In the genomic region with DNA sequence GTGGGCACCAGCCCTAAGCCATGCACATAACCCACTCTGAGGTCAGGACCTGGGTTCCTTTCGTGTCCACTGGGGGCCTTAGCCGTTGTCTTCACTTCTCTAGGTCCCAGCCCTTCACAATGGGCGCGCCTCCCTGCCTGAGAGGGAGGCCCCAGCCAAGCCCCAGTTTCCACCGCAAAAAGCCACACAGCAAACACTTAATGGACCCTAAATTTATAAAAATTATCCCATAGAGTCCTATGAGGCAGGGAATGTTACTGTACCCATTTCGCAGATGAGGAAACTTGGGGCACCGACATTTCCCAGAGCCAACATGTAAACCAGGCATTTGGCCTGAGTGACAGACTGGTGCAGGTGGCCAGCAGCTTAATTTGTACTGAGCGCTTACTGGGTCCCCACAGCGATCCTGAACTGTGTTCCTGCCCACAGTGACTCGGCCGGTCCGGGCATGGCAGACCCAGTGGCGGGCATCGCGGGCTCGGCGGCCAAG, we compare ENCODE assay signal across 9 cellular contexts. TPM values are rescaled to one million over a fixed set of nuclear protein-coding genes. Genes with fewer than 3 reads are reported as not detected.
DNase-seq lines count a peak whose midpoint lies in the region; ATAC-seq and TF ChIP-seq lines count a peak whose summit lies in the region.
"Had no signal": no experiment of that assay in that cellular context is flagged by ENCODE, and none has a peak within 500 bp of the region (broad histone marks: within the 10 kb centered on the region; RNA-seq: fewer than 3 reads in every experiment).

No MANE protein-coding gene starts in this region.

- no peak for DNase-seq in activated T-helper 2 cell treated with anti-CD3 and anti-CD28 coated beads, Interferon-gamma antibody, Interleukin-2, Interleukin-4, amounts not matched to agents 10 μg/mL and 5 μg/mL and 100 μg/mL, durations not matched to agents 14 hours and 24 hours and 36 hours (ENCODE audit: low spot score)
- DNase-seq in activated naive CD4-positive, alpha-beta T cell (lab: John Stamatoyannopoulos, UW): no peak
- DNase-seq in sciatic nerve (ENCODE audit: low spot score): no peak
- DNase-seq: activated CD4-positive, alpha-beta T cell treated with anti-CD3 and anti-CD28 coated beads for 1 hour had no signal

- peak overlapping the region; percentile 12 for H3K27ac Mint-ChIP-seq in activated T-helper 2 cell treated with anti-CD3 and anti-CD28 coated beads, Interferon-gamma antibody, Interleukin-2, Interleukin-4, amounts not matched to agents 10 μg/mL and 5 μg/mL and 100 μg/mL, durations not matched to agents 14 hours and 24 hours and 36 hours
- no peak overlapping the region for H3K27ac Mint-ChIP-seq in stimulated activated memory B cell treated with anti-CD40 and anti-IgM and Interleukin-4, amounts not matched to agents 10 μg/mL and 1 μg/mL and 100 μg/mL, for 72 hours

- CTCF ChIA-PET in HEK293 (lab: Yijun Ruan, JAX): no interaction called here

- H3K9me3 Mint-ChIP-seq in activated T-helper 2 cell treated with anti-CD3 and anti-CD28 coated beads, Interferon-gamma antibody, Interleukin-2, Interleukin-4, amounts not matched to agents 10 μg/mL and 5 μg/mL and 100 μg/mL, durations not matched to agents 14 hours and 24 hours and 36 hours: no peaks in the 10 kb centered on the region
- no peaks in the 10 kb centered on the region for H3K9me3 Mint-ChIP-seq in stimulated activated memory B cell treated with anti-CD40 and anti-IgM and Interleukin-4, amounts not matched to agents 10 μg/mL and 1 μg/mL and 100 μg/mL, for 72 hours

- peaks cover 8% of the 10 kb centered on the region; the same call in 1 of the 2 replicates for H3K4me1 ChIP-seq in HEK293 (ENCODE audit: control insufficient read depth, insufficient read depth, low read length)

- peak overlapping the region; percentile 79 for H3K4me3 Mint-ChIP-seq in activated T-helper 2 cell treated with anti-CD3 and anti-CD28 coated beads, Interferon-gamma antibody, Interleukin-2, Interleukin-4, amounts not matched to agents 10 μg/mL and 5 μg/mL and 100 μg/mL, durations not matched to agents 14 hours and 24 hours and 36 hours (ENCODE audit: low read depth)
- peak overlapping the region; percentile 68 for H3K4me3 Mint-ChIP-seq in stimulated activated memory B cell treated with anti-CD40 and anti-IgM and Interleukin-4, amounts not matched to agents 10 μg/mL and 1 μg/mL and 100 μg/mL, for 72 hours

- no peak for TF ChIP-seq CTCF in HEK293 (tag by site-specific recombination; IDR thresholded peaks at IDR 0.05)

- H3K36me3 Mint-ChIP-seq in activated T-helper 2 cell treated with anti-CD3 and anti-CD28 coated beads, Interferon-gamma antibody, Interleukin-2, Interleukin-4, amounts not matched to agents 10 μg/mL and 5 μg/mL and 100 μg/mL, durations not matched to agents 14 hours and 24 hours and 36 hours (ENCODE audit: low read depth): no peaks in the 10 kb centered on the region
- H3K36me3 Mint-ChIP-seq in stimulated activated memory B cell treated with anti-CD40 and anti-IgM and Interleukin-4, amounts not matched to agents 10 μg/mL and 1 μg/mL and 100 μg/mL, for 72 hours: no peaks in the 10 kb centered on the region

- H3K27me3 Mint-ChIP-seq in activated T-helper 2 cell treated with anti-CD3 and anti-CD28 coated beads, Interferon-gamma antibody, Interleukin-2, Interleukin-4, amounts not matched to agents 10 μg/mL and 5 μg/mL and 100 μg/mL, durations not matched to agents 14 hours and 24 hours and 36 hours (ENCODE audit: low read depth): peaks cover 9% of the 10 kb centered on the region
- peaks cover 81% of the 10 kb centered on the region for H3K27me3 Mint-ChIP-seq in stimulated activated memory B cell treated with anti-CD40 and anti-IgM and Interleukin-4, amounts not matched to agents 10 μg/mL and 1 μg/mL and 100 μg/mL, for 72 hours

- no peak for ATAC-seq in stimulated activated memory B cell treated with anti-CD40 and anti-IgM and Interleukin-4, amounts not matched to agents 10 μg/mL and 1 μg/mL and 100 μg/mL, for 72 hours
- ATAC-seq in HG02840 (IDR thresholded peaks at IDR 0.05; ENCODE audit: low FRiP score, unreplicated experiment): no peak
- ATAC-seq in HG02885 (IDR thresholded peaks at IDR 0.05; ENCODE audit: poor library complexity, unreplicated experiment): no peak
- no peak for ATAC-seq in sciatic nerve

- intact Hi-C loops in activated T-helper 2 cell treated with anti-CD3 and anti-CD28 coated beads, Interferon-gamma antibody, Interleukin-2, Interleukin-4, amounts not matched to agents 10 μg/mL and 5 μg/mL and 100 μg/mL, durations not matched to agents 14 hours and 24 hours and 36 hours (cut with micrococcal nuclease): no loop called here
- intact Hi-C loops in sciatic nerve (cut with DNase I): loop anchor here (10.0 kb wide), 1 partner anchor 47 kb away; no protein-coding TSS in a partner anchor

- 0 out of 2 replicates have a peak overlapping the region, but pooled peaks have one; percentile 94 for H3K27ac ChIP-seq in HEK293 (ENCODE audit: extremely low read depth, low read depth, low read length)

- H3K9me3 ChIP-seq in HEK293 (ENCODE audit: control insufficient read depth, insufficient read depth, low read depth, low read length) (no peaks in the 10 kb centered on the region), iPS-18c (ENCODE audit: control insufficient read depth, insufficient read depth, low read length) (no peaks in the 10 kb centered on the region)

- POLR2A ChIA-PET in HEK293 (lab: Yijun Ruan, JAX): no interaction called here

- H3K4me1 Mint-ChIP-seq in activated T-helper 2 cell treated with anti-CD3 and anti-CD28 coated beads, Interferon-gamma antibody, Interleukin-2, Interleukin-4, amounts not matched to agents 10 μg/mL and 5 μg/mL and 100 μg/mL, durations not matched to agents 14 hours and 24 hours and 36 hours (ENCODE audit: low read depth): peaks cover 14% of the 10 kb centered on the region
- peaks cover 53% of the 10 kb centered on the region for H3K4me1 Mint-ChIP-seq in stimulated activated memory B cell treated with anti-CD40 and anti-IgM and Interleukin-4, amounts not matched to agents 10 μg/mL and 1 μg/mL and 100 μg/mL, for 72 hours

- H3K36me3 ChIP-seq in HEK293 (ENCODE audit: control insufficient read depth in 2 of 2, insufficient read depth in 1 of 2, low read length in 2 of 2): no peaks in the 10 kb centered on the region

- H3K4me3 ChIP-seq in HEK293 (ENCODE audit: low read depth, low read length): no peak overlapping the region
- H3K4me3 ChIP-seq in iPS-18c (ENCODE audit: insufficient read depth, low read depth, low read length): peak overlapping the region; percentile 77

TF ChIP-seq in HEK293, 187 proteins besides CTCF, POLR2A, EP300 and RAD21:
- TF ChIP-seq ZNF341 (tag by site-specific recombination; IDR thresholded peaks at IDR 0.05; ENCODE audit: low read depth) (0 out of 2 replicates have a peak, but pooled peaks have one; percentile 4), ZNF404 (tag by site-specific recombination; IDR thresholded peaks at IDR 0.05) (no peak), ZNF701 (tag by site-specific recombination; IDR thresholded peaks at IDR 0.05) (no peak), SP2 (tag by site-specific recombination; IDR thresholded peaks at IDR 0.05) (no peak)
- TF ChIP-seq, protein P1, sequence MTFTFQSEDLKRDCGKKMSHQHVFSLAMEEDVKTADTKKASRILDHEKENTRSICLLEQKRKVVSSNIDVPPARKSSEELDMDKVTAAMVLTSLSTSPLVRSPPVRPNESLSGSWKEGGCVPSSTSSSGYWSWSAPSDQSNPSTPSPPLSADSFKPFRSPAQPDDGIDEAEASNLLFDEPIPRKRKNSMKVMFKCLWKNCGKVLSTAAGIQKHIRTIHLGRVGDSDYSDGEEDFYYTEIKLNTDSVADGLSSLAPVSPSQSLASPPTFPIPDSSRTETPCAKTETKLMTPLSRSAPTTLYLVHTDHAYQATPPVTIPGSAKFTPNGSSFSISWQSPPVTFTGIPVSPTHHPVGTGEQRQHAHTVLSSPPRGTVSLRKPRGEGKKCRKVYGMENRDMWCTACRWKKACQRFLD (tag by site-specific recombination; IDR thresholded peaks at IDR 0.05): no peak

RNA-seq across cellular contexts. Expression of a gene that starts 1.3 kb away (rescaled TPM):
- 3.0 and 3.4 TPM in 2 replicates for total RNA-seq in activated T-helper 2 cell treated with anti-CD3 and anti-CD28 coated beads, Interferon-gamma antibody, Interleukin-2, Interleukin-4, amounts not matched to agents 10 μg/mL and 5 μg/mL and 100 μg/mL, durations not matched to agents 14 hours and 24 hours and 36 hours
- 31.8 TPM for total RNA-seq in sciatic nerve

RNA-seq across cellular contexts. Expression of a gene that starts 7.8 kb away (rescaled TPM):
- total RNA-seq in activated T-helper 2 cell treated with anti-CD3 and anti-CD28 coated beads, Interferon-gamma antibody, Interleukin-2, Interleukin-4, amounts not matched to agents 10 μg/mL and 5 μg/mL and 100 μg/mL, durations not matched to agents 14 hours and 24 hours and 36 hours: 0.46 and 0.52 TPM in 2 replicates
- total RNA-seq in sciatic nerve: 2.2 TPM

RNA-seq across cellular contexts. Expression of a gene that starts 39.6 kb away (rescaled TPM):
- 425 and 436 TPM in 2 replicates for total RNA-seq in activated T-helper 2 cell treated with anti-CD3 and anti-CD28 coated beads, Interferon-gamma antibody, Interleukin-2, Interleukin-4, amounts not matched to agents 10 μg/mL and 5 μg/mL and 100 μg/mL, durations not matched to agents 14 hours and 24 hours and 36 hours
- total RNA-seq in sciatic nerve: 194 TPM

RNA-seq across cellular contexts. Expression of a gene that starts 39.9 kb away (rescaled TPM):
- 46.0 and 48.0 TPM in 2 replicates for total RNA-seq in activated T-helper 2 cell treated with anti-CD3 and anti-CD28 coated beads, Interferon-gamma antibody, Interleukin-2, Interleukin-4, amounts not matched to agents 10 μg/mL and 5 μg/mL and 100 μg/mL, durations not matched to agents 14 hours and 24 hours and 36 hours
- 18.0 TPM for total RNA-seq in sciatic nerve
